Comparison of ENCODE assay signal across 13 cellular contexts in genomic region chr1:200873671-200874397, GRCh38. TPM values are rescaled to one million over a fixed set of nuclear protein-coding genes. Genes with fewer than 3 reads are reported as not detected.
DNase-seq lines count a peak whose midpoint lies in the region; ATAC-seq and TF ChIP-seq lines count a peak whose summit lies in the region.
"Had no signal": no experiment of that assay in that cellular context is flagged by ENCODE, and none has a peak within 500 bp of the region (broad histone marks: within the 10 kb centered on the region; RNA-seq: fewer than 3 reads in every experiment).

No MANE protein-coding gene starts in this region.

- no peaks in the 10 kb centered on the region for H3K36me3 Mint-ChIP-seq in MCF 10A (ENCODE audit: insufficient read depth, unreplicated experiment)

- no peaks in the 10 kb centered on the region for H4K20me1 ChIP-seq in smooth muscle cell (ENCODE audit: low read depth)

- H3K4me2 ChIP-seq in smooth muscle cell: no peak overlapping the region
- H3K4me2 ChIP-seq: PC-9 had no signal

- DNase-seq in breast epithelium (ENCODE audit: low spot score in 2 of 2): no peak
- no peak for DNase-seq in MCF 10A (ENCODE audit: unreplicated experiment)
- DNase-seq in astrocyte of the cerebellum (ENCODE audit: low read depth): no peak
- DNase-seq in lower lobe of right lung: no peak
- DNase-seq in tibial artery: no peak
- DNase-seq in smooth muscle cell (lab: John Stamatoyannopoulos, UW; ENCODE audit: unreplicated experiment): no peak
- DNase-seq in OCI-M2 (lab: John Stamatoyannopoulos, UW; ENCODE audit: unreplicated experiment): no peak
- DNase-seq: BE2C, left cardiac atrium, NCI-H1436 treated with DMSO at 0.1 percent for 48 hours, small intestine had no signal

- H3K4me1 ChIP-seq in breast epithelium (peaks cover 0 to 7% of the 10 kb centered on the region in 2 donors), lower lobe of right lung (peaks cover 14% of the 10 kb centered on the region), tibial artery (peaks cover 0 to 15% (median 12%) of the 10 kb centered on the region in 4 donors), smooth muscle cell (ENCODE audit: low read depth) (no peaks in the 10 kb centered on the region)
- H3K4me1 ChIP-seq: BE2C had no signal

- no peaks in the 10 kb centered on the region for H3K9me3 Mint-ChIP-seq in MCF 10A (ENCODE audit: unreplicated experiment)

- no peak overlapping the region for H2AFZ ChIP-seq in smooth muscle cell (ENCODE audit: low read depth)
- H2AFZ ChIP-seq: PC-9 had no signal

- intact Hi-C loops in breast epithelium (cut with DNase I; ENCODE audit: low total_unique reads): no loop called here
- intact Hi-C loops in MCF 10A (cut with micrococcal nuclease): no loop called here
- intact Hi-C loops in lower lobe of right lung (cut with DNase I): no loop called here
- intact Hi-C loops in tibial artery (cut with DNase I; ENCODE audit: low total_unique reads): no loop called here

- in situ Hi-C loops in astrocyte of the cerebellum (cut with HindIII; ENCODE audit: low sequenced_read_pairs): no loop called here

- no peak overlapping the region for H3K9ac ChIP-seq in smooth muscle cell (ENCODE audit: low read depth)

- peaks cover 11 to 48% of the 10 kb centered on the region in 2 donors for H3K27me3 ChIP-seq in breast epithelium
- peaks cover 55% of the 10 kb centered on the region for H3K27me3 ChIP-seq in lower lobe of right lung (ENCODE audit: low read depth)
- H3K27me3 ChIP-seq in tibial artery: peaks cover 6 to 63% of the 10 kb centered on the region in 2 donors
- H3K27me3 ChIP-seq in smooth muscle cell (ENCODE audit: low read depth): no peaks in the 10 kb centered on the region

- no peaks in the 10 kb centered on the region for H3K9me3 ChIP-seq in breast epithelium
- H3K9me3 ChIP-seq in lower lobe of right lung: no peaks in the 10 kb centered on the region
- no peaks in the 10 kb centered on the region for H3K9me3 ChIP-seq in tibial artery
- H3K9me3 ChIP-seq in smooth muscle cell (replicated peaks; ENCODE audit: low read depth): no peaks in the 10 kb centered on the region
- H3K9me3 ChIP-seq: BE2C had no signal

- H3K27me3 Mint-ChIP-seq in MCF 10A (ENCODE audit: insufficient read depth, unreplicated experiment): peaks cover 27% of the 10 kb centered on the region

- BruUV-seq in MCF 10A (replicated peaks; lab: Mats Ljungman, UMichigan): no TSS peak

- no peak overlapping the region for H3K27ac Mint-ChIP-seq in MCF 10A (ENCODE audit: low read depth, unreplicated experiment)

- H3K79me2 ChIP-seq in smooth muscle cell (ENCODE audit: low read depth): no peaks in the 10 kb centered on the region

- POLR2A ChIA-PET in MCF 10A (lab: Yijun Ruan, JAX): no interaction called here

- H3K27ac ChIP-seq in breast epithelium (no peak overlapping the region), lower lobe of right lung (no peak overlapping the region), tibial artery (no peak overlapping the region), smooth muscle cell (ENCODE audit: low read depth) (no peak overlapping the region)
- H3K27ac ChIP-seq: PC-9 had no signal

- peak; percentile 31 to 32 for ATAC-seq in lower lobe of right lung
- no peak for ATAC-seq in GM18907 (IDR thresholded peaks at IDR 0.05; ENCODE audit: unreplicated experiment)

- no peak for TF ChIP-seq CTCF in breast epithelium (IDR thresholded peaks at IDR 0.05)
- no peak for TF ChIP-seq CTCF in MCF 10A (IDR thresholded peaks at IDR 0.05; ENCODE audit: unreplicated experiment)
- no peak for TF ChIP-seq CTCF in astrocyte of the cerebellum (IDR thresholded peaks at IDR 0.05; ENCODE audit: low read depth, low read length, missing control alignments)
- no peak for TF ChIP-seq CTCF in lower lobe of right lung (IDR thresholded peaks at IDR 0.05)
- TF ChIP-seq CTCF in tibial artery (IDR thresholded peaks at IDR 0.05): no peak
- no peak for TF ChIP-seq CTCF in smooth muscle cell (IDR thresholded peaks at IDR 0.05; ENCODE audit: borderline replicate concordance, insufficient read depth, poor library complexity, severe bottlenecking)

- H3K4me3 ChIP-seq in breast epithelium (peak overlapping the region in 2 of 3 donors; percentile 23 to 63), astrocyte of the cerebellum (ENCODE audit: low read depth, low read length) (peak overlapping the region; percentile 10), lower lobe of right lung (peak overlapping the region; percentile 41), tibial artery (peak overlapping the region; percentile 22 to 47), smooth muscle cell (no peak overlapping the region)
- H3K4me3 ChIP-seq: PC-9 had no signal

- H3K4me3 Mint-ChIP-seq in MCF 10A (ENCODE audit: unreplicated experiment): no peak overlapping the region

- TF ChIP-seq POLR2A in breast epithelium (IDR thresholded peaks at IDR 0.05): no peak

- H3K4me1 Mint-ChIP-seq in MCF 10A (ENCODE audit: insufficient read depth, unreplicated experiment): no peaks in the 10 kb centered on the region

- no peaks in the 10 kb centered on the region for H3K36me3 ChIP-seq in breast epithelium
- H3K36me3 ChIP-seq in lower lobe of right lung: no peaks in the 10 kb centered on the region
- H3K36me3 ChIP-seq in tibial artery: no peaks in the 10 kb centered on the region
- no peaks in the 10 kb centered on the region for H3K36me3 ChIP-seq in smooth muscle cell (ENCODE audit: low read depth)
- H3K36me3 ChIP-seq: BE2C had no signal

- CTCF ChIA-PET in MCF 10A (lab: Yijun Ruan, JAX): interaction anchor here (0.5 to 0.7 kb wide), 3 partner anchors 24 to 1398 kb away, joined by 3 to 5 read pairs (median 4); no protein-coding TSS in a partner anchor

- H3F3A ChIP-seq in smooth muscle cell (ENCODE audit: low read depth): no peaks in the 10 kb centered on the region

- WGBS in smooth muscle cell (ENCODE audit: low lambda C conversion rate): 95% methylated on average over 51 of the region's 66 CpGs

RNA-seq across cellular contexts. Expression of gene GPR25, which starts 1.1 kb away (rescaled TPM):
- total RNA-seq in breast epithelium: under 1 TPM in 1 of 3 donors, not detected in 2; 0.29 TPM
- total RNA-seq in MCF 10A (2022): 0.25 and 0.68 TPM in 2 replicates
- 0.62 TPM for total RNA-seq in lower lobe of right lung
- total RNA-seq in smooth muscle cell: not detected in 2 replicates
- not detected in 2 replicates for polyA plus RNA-seq in smooth muscle cell
- total RNA-seq: left cardiac atrium, PC-9 had no signal

RNA-seq across cellular contexts. Expression of gene INAVA, which starts 20.9 kb away (rescaled TPM):
- 1 to 10 TPM in 2 of 3 donors, not detected in 1; 1.0 to 7.5 TPM for total RNA-seq in breast epithelium
- 25.1 and 30.5 TPM in 2 replicates for total RNA-seq in MCF 10A (2022)
- 7.8 TPM for total RNA-seq in lower lobe of right lung
- total RNA-seq in smooth muscle cell: 9.5 and 16.9 TPM in 2 replicates
- polyA plus RNA-seq in smooth muscle cell: 10.1 and 14.9 TPM in 2 replicates
